In the genomic region with DNA sequence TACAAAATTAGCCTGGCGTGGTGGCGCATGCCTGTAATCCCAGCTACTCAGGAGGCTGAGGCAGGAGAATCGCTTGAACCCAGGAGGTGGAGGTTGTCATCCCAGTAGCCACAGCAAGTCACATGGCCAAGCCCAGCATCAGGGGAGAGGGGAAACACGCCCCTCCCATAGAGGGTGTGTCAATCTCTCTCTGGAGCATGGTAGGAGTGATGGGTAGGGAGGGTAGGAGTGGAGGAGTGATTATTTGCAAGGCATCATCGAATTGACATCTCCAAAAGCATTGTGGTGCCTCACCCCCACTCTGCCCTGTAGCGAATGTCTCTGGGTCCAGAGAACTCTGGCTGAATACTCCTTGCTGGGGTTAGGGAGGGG, we compare ENCODE assay signal across 12 cellular contexts. TPM values are rescaled to one million over a fixed set of nuclear protein-coding genes. Genes with fewer than 3 reads are reported as not detected.
A peak's percentile ranks its signal among the peaks of the same experiment; 100 is the strongest.
DNase-seq lines count a peak whose midpoint lies in the region; ATAC-seq and TF ChIP-seq lines count a peak whose summit lies in the region.
"Had no signal": no experiment of that assay in that cellular context is flagged by ENCODE, and none has a peak within 500 bp of the region (broad histone marks: within the 10 kb centered on the region; RNA-seq: fewer than 3 reads in every experiment).

No MANE protein-coding gene starts in this region.

- no peaks in the 10 kb centered on the region for H3K9me3 ChIP-seq in spleen
- H3K9me3 ChIP-seq in BE2C = peaks cover 4% of the 10 kb centered on the region; the same call in 1 of the 2 replicates
- H3K9me3 ChIP-seq: esophagus squamous epithelium, vagina had no signal

- ATAC-seq in activated CD8-positive, alpha-beta memory T cell treated with anti-CD3 and anti-CD28 coated beads, Interleukin-2, amount 10 ng/mL, durations not matched to agents 7 days and 5 days = peak; percentile 9
- peak; percentile 28 for ATAC-seq in HG02759 (IDR thresholded peaks at IDR 0.05; ENCODE audit: unreplicated experiment)
- ATAC-seq in WTC11 = no peak

- peak overlapping the region; percentile 42 to 95 (median 92) for H3K27ac ChIP-seq in spleen
- H3K27ac ChIP-seq in substantia nigra (ENCODE audit: low read depth, low read length, poor library complexity, severe bottlenecking) = no peak overlapping the region
- H3K27ac ChIP-seq: vagina had no signal

- H3K36me3 ChIP-seq in spleen (no peaks in the 10 kb centered on the region), BE2C (no peaks in the 10 kb centered on the region)
- H3K36me3 ChIP-seq: esophagus squamous epithelium, vagina had no signal

- TF ChIP-seq CTCF in WTC11 (IDR thresholded peaks at IDR 0.05) (no peak), spleen (IDR thresholded peaks at IDR 0.05 in 8 of 11, conservative IDR thresholded peaks at IDR 0.05 in 3 of 11) (no peak), BE2C (IDR thresholded peaks at IDR 0.05; ENCODE audit: low read depth, low read length) (no peak)

- no peaks in the 10 kb centered on the region for H3K27me3 ChIP-seq in spleen (replicated peaks in 1 of 7)
- H3K27me3 ChIP-seq in BE2C = no peaks in the 10 kb centered on the region
- H3K27me3 ChIP-seq: vagina had no signal

- WGBS in spleen, 5 donors = 59 to 76% (median 73%) methylated on average over 6 of the region's 6 CpGs

- TF ChIP-seq POLR2A in spleen (IDR thresholded peaks at IDR 0.05) = no peak

- H3K4me3 Mint-ChIP-seq in activated CD8-positive, alpha-beta memory T cell treated with anti-CD3 and anti-CD28 coated beads, Interleukin-2, amount 10 ng/mL, durations not matched to agents 7 days and 5 days = peak overlapping the region; percentile 71
- no peak overlapping the region for H3K4me3 Mint-ChIP-seq in WTC11

- POLR2A ChIA-PET in WTC11 (lab: Charles Lee) = no interaction called here

- peaks cover 29% of the 10 kb centered on the region for H3K36me3 Mint-ChIP-seq in activated CD8-positive, alpha-beta memory T cell treated with anti-CD3 and anti-CD28 coated beads, Interleukin-2, amount 10 ng/mL, durations not matched to agents 7 days and 5 days
- no peaks in the 10 kb centered on the region for H3K36me3 Mint-ChIP-seq in WTC11

- intact Hi-C loops in spleen (cut with DNase I; ENCODE audit: low total_unique reads) = no loop called here

- CTCF ChIA-PET in activated CD8-positive, alpha-beta memory T cell treated with anti-CD3 and anti-CD28 coated beads, Interleukin-2, amount 10 ng/mL, durations not matched to agents 7 days and 5 days (lab: Charles Lee) = interaction anchor here (1.2 to 5.7 kb wide), 8 partner anchors 12 to 56 kb away, joined by 3 to 62 read pairs (median 11); partner anchors contain the start of gene RAC2
- CTCF ChIA-PET in WTC11 (lab: Charles Lee) = interaction anchor here (1.5 to 4.8 kb wide), 3 partner anchors 18 to 91 kb away, joined by 3 to 21 read pairs (median 6); no protein-coding TSS in a partner anchor

- H3K4me1 Mint-ChIP-seq in activated CD8-positive, alpha-beta memory T cell treated with anti-CD3 and anti-CD28 coated beads, Interleukin-2, amount 10 ng/mL, durations not matched to agents 7 days and 5 days = peaks cover 69% of the 10 kb centered on the region
- H3K4me1 Mint-ChIP-seq in WTC11 = peaks cover 5% of the 10 kb centered on the region

- peak overlapping the region; percentile 92 for H3K27ac Mint-ChIP-seq in activated CD8-positive, alpha-beta memory T cell treated with anti-CD3 and anti-CD28 coated beads, Interleukin-2, amount 10 ng/mL, durations not matched to agents 7 days and 5 days
- no peak overlapping the region for H3K27ac Mint-ChIP-seq in WTC11

- no peaks in the 10 kb centered on the region for H3K27me3 Mint-ChIP-seq in activated CD8-positive, alpha-beta memory T cell treated with anti-CD3 and anti-CD28 coated beads, Interleukin-2, amount 10 ng/mL, durations not matched to agents 7 days and 5 days
- H3K27me3 Mint-ChIP-seq in WTC11 (ENCODE audit: low read depth) = peaks cover 17% of the 10 kb centered on the region

- H3K4me1 ChIP-seq in spleen (peaks cover 22 to 65% (median 58%) of the 10 kb centered on the region in 6 donors), BE2C (no peaks in the 10 kb centered on the region)
- H3K4me1 ChIP-seq: vagina had no signal

- DNase-seq in activated CD8-positive, alpha-beta memory T cell treated with anti-CD3 and anti-CD28 coated beads, Interleukin-2, amount 10 ng/mL, durations not matched to agents 7 days and 5 days = no peak
- DNase-seq in activated CD8-positive, alpha-beta memory T cell treated with anti-CD3 and anti-CD28 coated beads, Interleukin-2, amount 50 U/mL, for 48 hours = no peak
- DNase-seq in WTC11 (ENCODE audit: low spot score) (no peak), spleen (no peak), substantia nigra (lab: John Stamatoyannopoulos, UW) (no peak), BE2C (no peak), nucleus accumbens (lab: John Stamatoyannopoulos, UW) (no peak)
- DNase-seq: esophagus squamous epithelium, NCI-H446 had no signal

- peaks cover 2% of the 10 kb centered on the region for H3K9me3 Mint-ChIP-seq in activated CD8-positive, alpha-beta memory T cell treated with anti-CD3 and anti-CD28 coated beads, Interleukin-2, amount 10 ng/mL, durations not matched to agents 7 days and 5 days (ENCODE audit: low read depth)
- H3K9me3 Mint-ChIP-seq in WTC11 = peaks cover 12% of the 10 kb centered on the region

- H3K4me3 ChIP-seq in spleen (peak overlapping the region in 1 of 8 donors; percentile 11), BE2C (ENCODE audit: low read depth, low read length) (no peak overlapping the region)
- H3K4me3 ChIP-seq: esophagus squamous epithelium, vagina had no signal

TF ChIP-seq in WTC11, 78 proteins besides CTCF, POLR2A, EP300 and RAD21:
- TF ChIP-seq E2F5 (CRISPR knock-in tag; IDR thresholded peaks at IDR 0.05) (no peak), ZNF423 (CRISPR knock-in tag; IDR thresholded peaks at IDR 0.05) (no peak), RORB (CRISPR knock-in tag; IDR thresholded peaks at IDR 0.05) (no peak), TCF7 (CRISPR knock-in tag; IDR thresholded peaks at IDR 0.05; ENCODE audit: low read depth) (no peak), USF2 (CRISPR knock-in tag; IDR thresholded peaks at IDR 0.05) (0 out of 2 replicates have a peak, but pooled peaks have one; percentile 25)

RNA-seq across cellular contexts. Expression of gene SSTR3, which starts 6.1 kb away (rescaled TPM):
- total RNA-seq in activated CD8-positive, alpha-beta memory T cell treated with anti-CD3 and anti-CD28 coated beads, Interleukin-2, amount 10 ng/mL, durations not matched to agents 7 days and 5 days = 1 to 10 TPM; 1.3 to 2.2 TPM
- 0.21 to 0.25 TPM (median 0.22 TPM) in 3 replicates for total RNA-seq in WTC11 (2021)
- 1 to 10 TPM in 3 of 7 donors, under 1 TPM in 4; 0.56 to 2.0 (median 0.95) TPM for total RNA-seq in spleen
- 1 to 10 TPM; 1.2 to 2.0 (median 1.5) TPM for polyA plus RNA-seq in spleen
- polyA plus RNA-seq in BE2C (2012; ENCODE audit: insufficient read depth, insufficient read length, low read depth) = 1.7 TPM
- total RNA-seq: esophagus squamous epithelium, vagina had no signal
- polyA plus RNA-seq: liver had no signal

RNA-seq across cellular contexts. Expression of gene RAC2, which starts 25.7 kb away (rescaled TPM):
- 100 to 1,000 TPM; 834 to 907 TPM for total RNA-seq in activated CD8-positive, alpha-beta memory T cell treated with anti-CD3 and anti-CD28 coated beads, Interleukin-2, amount 10 ng/mL, durations not matched to agents 7 days and 5 days
- total RNA-seq in WTC11 (2021) = 3.6 to 4.9 TPM (median 4.9 TPM) in 3 replicates
- 100 to 1,000 TPM; 270 to 493 (median 363) TPM for total RNA-seq in spleen
- 100 to 1,000 TPM; 389 to 421 (median 410) TPM for polyA plus RNA-seq in spleen
- 9.8 TPM for polyA plus RNA-seq in BE2C (2012; ENCODE audit: insufficient read depth, insufficient read length, low read depth)

RNA-seq across cellular contexts. Expression of gene C1QTNF6, which starts 30.3 kb away (rescaled TPM):
- total RNA-seq in activated CD8-positive, alpha-beta memory T cell treated with anti-CD3 and anti-CD28 coated beads, Interleukin-2, amount 10 ng/mL, durations not matched to agents 7 days and 5 days = 1 to 10 TPM; 6.7 to 7.4 TPM
- total RNA-seq in WTC11 (2021) (5.7 to 6.4 TPM (median 5.9 TPM) in 3 replicates), spleen (10 to 100 TPM in 1 of 7 donors, 1 to 10 TPM in 6; 5.3 to 10.3 (median 6.9) TPM)
- 1 to 10 TPM; 7.7 to 8.9 (median 8.8) TPM for polyA plus RNA-seq in spleen
- polyA plus RNA-seq in BE2C (2012; ENCODE audit: insufficient read depth, insufficient read length, low read depth) = 9.3 TPM

Comparison
In these comparisons a context has a peak if more than half of its experiments do, and no peak if none do; other contexts are left out.
1. RNA of gene RAC2, which starts 25.7 kb away (total RNA-seq): 834 to 907 TPM in activated CD8-positive, alpha-beta memory T cell treated with anti-CD3 and anti-CD28 coated beads, Interleukin-2, amount 10 ng/mL, durations not matched to agents 7 days and 5 days and 270 to 493 TPM in spleen; 3.6 to 4.9 TPM in WTC11; every median in the first group is over 10 times any median in the second.